Comparison of ENCODE assay signal across 1 cellular context in the genomic region with DNA sequence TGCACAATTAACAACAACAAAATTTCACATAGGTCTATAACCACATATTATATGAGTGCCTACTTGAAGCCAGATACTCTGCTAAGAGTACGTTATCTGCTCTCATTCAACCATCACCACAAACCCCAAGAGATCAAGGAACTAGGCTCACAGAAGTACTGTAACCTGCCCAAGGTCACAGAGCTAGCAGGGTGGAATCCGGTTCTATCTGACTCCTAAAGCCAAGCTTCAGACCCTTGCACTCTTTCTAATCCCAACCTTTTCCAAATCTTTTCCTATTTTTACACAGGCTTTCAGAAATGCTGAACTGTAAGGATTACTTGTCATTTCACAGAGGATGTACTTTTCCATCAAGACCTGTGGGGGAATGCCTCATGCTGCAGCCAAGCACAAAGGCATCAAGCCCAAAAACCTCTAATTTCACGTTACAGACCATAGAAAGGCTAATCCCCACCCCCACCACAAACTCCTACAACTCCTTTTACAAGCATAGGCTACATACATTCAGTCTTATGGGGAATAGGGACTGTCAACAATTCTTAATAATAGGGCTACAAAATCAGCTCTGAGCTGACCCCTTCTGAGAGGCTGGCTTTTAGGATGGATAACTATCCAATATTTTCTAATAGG.
TF ChIP-seq lines count a peak whose summit lies in the region.

No MANE protein-coding gene starts in this region.

TF ChIP-seq in H1, 55 proteins besides CTCF, POLR2A, EP300 and RAD21:
- TF ChIP-seq TAF1 (IDR thresholded peaks at IDR 0.05; ENCODE audit: low read depth, low read length) (no peak), USF2 (IDR thresholded peaks at IDR 0.05; ENCODE audit: low read length) (no peak), BCL11A (IDR thresholded peaks at IDR 0.05; ENCODE audit: low read depth in 2 of 2, low read length in 2 of 2) (no peak), RBBP5 (IDR thresholded peaks at IDR 0.05; ENCODE audit: borderline replicate concordance, low read depth, low read length) (no peak), SP1 (IDR thresholded peaks at IDR 0.05; ENCODE audit: low read depth, low read length) (no peak), CHD7 (IDR thresholded peaks at IDR 0.05; ENCODE audit: insufficient replicate concordance, low read length) (no peak), EZH2 (IDR thresholded peaks at IDR 0.05; ENCODE audit: low read depth, low read length, severe bottlenecking) (no peak), JUND (IDR thresholded peaks at IDR 0.05; ENCODE audit: low read length) (no peak), CBX5 (IDR thresholded peaks at IDR 0.05; ENCODE audit: low read depth, low read length) (no peak)
